10 cellular contexts compared by ENCODE assay signal in the genomic region with DNA sequence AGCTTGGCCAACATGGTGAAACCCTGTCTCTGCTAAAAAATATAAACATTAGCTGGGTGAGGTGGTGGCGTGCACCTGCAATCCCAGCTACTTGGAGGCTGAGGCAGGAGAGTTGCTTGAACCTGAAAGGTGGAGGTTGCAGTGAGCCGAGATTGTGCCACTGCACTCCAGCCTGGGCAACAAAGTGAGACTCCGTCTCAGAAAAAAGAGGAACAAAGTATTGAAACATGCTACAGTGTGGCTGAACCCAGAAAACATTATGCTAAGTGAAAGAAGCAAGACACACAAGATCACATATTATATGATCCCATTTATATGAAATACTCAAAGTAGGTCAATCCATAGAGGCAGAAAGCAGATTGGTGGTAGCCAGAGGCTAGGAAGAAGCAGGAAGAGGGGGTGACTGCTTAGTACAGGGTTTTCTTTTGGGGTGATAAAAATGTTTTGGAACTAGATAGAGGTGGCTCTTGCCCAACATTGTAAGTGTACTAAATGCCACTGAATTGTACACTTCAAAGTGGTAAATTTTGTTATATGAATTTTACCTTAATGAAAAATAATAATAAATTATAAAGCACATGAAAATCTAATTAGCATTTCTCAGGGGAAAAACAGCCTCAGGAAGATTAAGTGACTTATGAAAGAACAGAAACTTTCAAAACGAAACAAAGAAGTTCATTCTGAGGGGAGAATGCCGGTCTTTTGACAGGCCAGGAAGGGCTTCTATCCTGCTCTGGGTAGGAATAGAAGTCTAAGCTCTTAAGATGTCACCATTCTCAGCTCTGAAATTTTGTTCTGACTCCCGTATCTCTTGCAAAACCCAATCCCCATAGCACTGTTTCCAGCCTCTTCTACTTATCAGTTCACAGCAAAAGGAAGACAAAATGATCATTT.
DNase-seq lines count a peak whose midpoint lies in the region; ATAC-seq lines count a peak whose summit lies in the region.
"Had no signal": no experiment of that assay in that cellular context is flagged by ENCODE, and none has a peak within 500 bp of the region (broad histone marks: within the 10 kb centered on the region; RNA-seq: fewer than 3 reads in every experiment).

No MANE protein-coding gene starts in this region.

- peaks cover 28% of the 10 kb centered on the region for H3K27me3 Mint-ChIP-seq in activated CD4-positive, alpha-beta memory T cell treated with anti-CD3 and anti-CD28 coated beads, Interleukin-2, amount 10 ng/mL, durations not matched to agents 7 days and 5 days

- intact Hi-C loops in posterior vena cava (cut with DNase I): no loop called here

- peak; percentile 63 for DNase-seq in epidermal melanocyte (ENCODE audit: insufficient read length, low spot score)
- DNase-seq in ACHN: no peak
- no peak for DNase-seq in NCI-H345 (lab: John Stamatoyannopoulos, UW)
- DNase-seq in activated CD4-positive, alpha-beta memory T cell treated with anti-CD3 and anti-CD28 coated beads, Interleukin-2, amount 10 ng/mL, durations not matched to agents 7 days and 5 days: no peak
- DNase-seq in posterior vena cava (ENCODE audit: low spot score): no peak
- DNase-seq: T-helper 9 cell had no signal

- no peak overlapping the region for H3K27ac Mint-ChIP-seq in activated CD4-positive, alpha-beta memory T cell treated with anti-CD3 and anti-CD28 coated beads, Interleukin-2, amount 10 ng/mL, durations not matched to agents 7 days and 5 days
- H3K27ac Mint-ChIP-seq: nephron had no signal

- ATAC-seq in GM18867 (IDR thresholded peaks at IDR 0.05; ENCODE audit: unreplicated experiment) (peak; percentile 72), GM21723 (IDR thresholded peaks at IDR 0.05; ENCODE audit: unreplicated experiment) (peak; percentile 88), HG03469 (IDR thresholded peaks at IDR 0.05; ENCODE audit: unreplicated experiment) (peak; percentile 77)

- no peak overlapping the region for H3K4me3 Mint-ChIP-seq in activated CD4-positive, alpha-beta memory T cell treated with anti-CD3 and anti-CD28 coated beads, Interleukin-2, amount 10 ng/mL, durations not matched to agents 7 days and 5 days
- H3K4me3 Mint-ChIP-seq: nephron had no signal

- CTCF ChIA-PET in activated CD4-positive, alpha-beta memory T cell treated with anti-CD3 and anti-CD28 coated beads, Interleukin-2, amount 10 ng/mL, durations not matched to agents 7 days and 5 days (lab: Charles Lee): no interaction called here

- no peaks in the 10 kb centered on the region for H3K36me3 Mint-ChIP-seq in activated CD4-positive, alpha-beta memory T cell treated with anti-CD3 and anti-CD28 coated beads, Interleukin-2, amount 10 ng/mL, durations not matched to agents 7 days and 5 days (ENCODE audit: low read depth)

- peaks cover 22% of the 10 kb centered on the region for H3K4me1 Mint-ChIP-seq in activated CD4-positive, alpha-beta memory T cell treated with anti-CD3 and anti-CD28 coated beads, Interleukin-2, amount 10 ng/mL, durations not matched to agents 7 days and 5 days
- H3K4me1 Mint-ChIP-seq: nephron had no signal

- POLR2A ChIA-PET in activated CD4-positive, alpha-beta memory T cell treated with anti-CD3 and anti-CD28 coated beads, Interleukin-2, amount 10 ng/mL, durations not matched to agents 7 days and 5 days (lab: Charles Lee): no interaction called here

- no peaks in the 10 kb centered on the region for H3K9me3 Mint-ChIP-seq in activated CD4-positive, alpha-beta memory T cell treated with anti-CD3 and anti-CD28 coated beads, Interleukin-2, amount 10 ng/mL, durations not matched to agents 7 days and 5 days

- in situ Hi-C loops in ACHN (cut with HindIII; ENCODE audit: low pct_ligation_motif_present, low pct_unique_long_range_greater_than_20kb, low sequenced_read_pairs): no loop called here
